Comparison of ENCODE assay signal across 14 cellular contexts in genomic region chr1:202858789-202859414, GRCh38. TPM values are rescaled to one million over a fixed set of nuclear protein-coding genes. Genes with fewer than 3 reads are reported as not detected.
DNase-seq lines count a peak whose midpoint lies in the region; ATAC-seq and TF ChIP-seq lines count a peak whose summit lies in the region.
"Had no signal": no experiment of that assay in that cellular context is flagged by ENCODE, and none has a peak within 500 bp of the region (broad histone marks: within the 10 kb centered on the region; RNA-seq: fewer than 3 reads in every experiment).

No MANE protein-coding gene starts in this region.

- H3K9me3 Mint-ChIP-seq in CD14-positive monocyte: peaks cover 0 to 2% (median 0%) of the 10 kb centered on the region in 7 donors

- H3K36me3 ChIP-seq in Peyer's patch: no peaks in the 10 kb centered on the region
- H3K36me3 ChIP-seq in heart right ventricle: no peaks in the 10 kb centered on the region
- peaks cover 30 to 40% of the 10 kb centered on the region in 2 experiments for H3K36me3 ChIP-seq in trophoblast cell (ENCODE audit: control insufficient read depth in 1 of 2, insufficient read depth in 2 of 2, low read length in 2 of 2)
- no peaks in the 10 kb centered on the region for H3K36me3 ChIP-seq in urinary bladder (ENCODE audit: insufficient read depth)
- H3K36me3 ChIP-seq: adrenal gland had no signal

- H3K23ac ChIP-seq in trophoblast cell (ENCODE audit: low read length): no peak overlapping the region

- ATAC-seq in heart right ventricle (peak in 2 of 8 donors; percentile 3 to 48), HG02759 (IDR thresholded peaks at IDR 0.05; ENCODE audit: unreplicated experiment) (no peak), HG02610 (IDR thresholded peaks at IDR 0.05; ENCODE audit: unreplicated experiment) (no peak)
- ATAC-seq: GM12878 had no signal

- WGBS in heart right ventricle, 2 donors: 74 to 80% methylated on average over 10 of the region's 10 CpGs
- WGBS in trophoblast cell (ENCODE audit: extremely low coverage, insufficient coverage, insufficient read length): no CpG with 5 or more reads among the region's 10 CpGs
- 88% methylated on average over 10 of the region's 10 CpGs for WGBS in urinary bladder

- H3K79me1 ChIP-seq in trophoblast cell (ENCODE audit: low read length): peaks cover 8% of the 10 kb centered on the region

- H3K9ac ChIP-seq in trophoblast cell (ENCODE audit: low read length): no peak overlapping the region

- peaks cover 8% of the 10 kb centered on the region for H3K79me2 ChIP-seq in trophoblast cell (ENCODE audit: control insufficient read depth, insufficient read depth, low read length, poor library complexity)

- DNase-seq in Peyer's patch (no peak), heart right ventricle (peak; percentile 41 to 70), trophoblast cell (no peak), CD14-positive monocyte (ENCODE audit: low spot score) (no peak)
- DNase-seq: activated CD4-positive, alpha-beta T cell treated with anti-CD3 and anti-CD28 coated beads, Interleukin-2, amount 50 U/mL, for 1 hour; activated T-cell treated with anti-CD3 and anti-CD28 coated beads, Interleukin-2, amount 50 U/mL, for 48 hours; central memory CD4-positive, alpha-beta T cell; EL; NCI-H1105 treated with DMSO at 0.1 percent for 48 hours had no signal

- no peak for TF ChIP-seq CTCF in Peyer's patch (IDR thresholded peaks at IDR 0.05)
- TF ChIP-seq CTCF in heart right ventricle (IDR thresholded peaks at IDR 0.05): no peak
- no peak for TF ChIP-seq CTCF in CD14-positive monocyte (IDR thresholded peaks at IDR 0.05)

- H3K27ac ChIP-seq in Peyer's patch: peak overlapping the region in 3 of 4 donors; percentile 14 to 72 (median 56)
- H3K27ac ChIP-seq in heart right ventricle: peak overlapping the region in 8 of 10 donors; percentile 38 to 79 (median 63)
- no peak overlapping the region for H3K27ac ChIP-seq in trophoblast cell (ENCODE audit: low read depth, low read length)
- H3K27ac ChIP-seq in urinary bladder (ENCODE audit: low read depth): peak overlapping the region; percentile 32

- TF ChIP-seq POLR2A in Peyer's patch (IDR thresholded peaks at IDR 0.05): no peak

- H3K18ac ChIP-seq in trophoblast cell (ENCODE audit: low read length): no peak overlapping the region

- no peak overlapping the region for H3K14ac ChIP-seq in trophoblast cell (ENCODE audit: low read length)

- no peak overlapping the region for H4K8ac ChIP-seq in trophoblast cell (ENCODE audit: low read depth, low read length)

- H4K12ac ChIP-seq in trophoblast cell (ENCODE audit: low read depth, low read length): no peak overlapping the region

- no peak overlapping the region for H3K4me2 ChIP-seq in trophoblast cell (ENCODE audit: low read length)

- peaks cover 0 to 3% of the 10 kb centered on the region in 2 donors for H3K36me3 Mint-ChIP-seq in CD14-positive monocyte

- H3K4me1 Mint-ChIP-seq in CD14-positive monocyte: peaks cover 67% of the 10 kb centered on the region

- no peak overlapping the region for H3K4me3 Mint-ChIP-seq in CD14-positive monocyte

- no peak overlapping the region for H2BK5ac ChIP-seq in trophoblast cell (ENCODE audit: low read depth, low read length, poor library complexity)

- peak overlapping the region in 2 of 7 donors; percentile 41 to 46 for H3K27ac Mint-ChIP-seq in CD14-positive monocyte

- H2BK12ac ChIP-seq in trophoblast cell (ENCODE audit: low read length): no peak overlapping the region

- H4K91ac ChIP-seq in trophoblast cell (ENCODE audit: low read depth, low read length): no peak overlapping the region

- H2BK120ac ChIP-seq in trophoblast cell (ENCODE audit: insufficient read depth, low read length, poor library complexity): no peak overlapping the region

- H3K4me1 ChIP-seq in Peyer's patch (peaks cover 0 to 44% (median 3%) of the 10 kb centered on the region in 4 donors), heart right ventricle (peaks cover 4 to 30% (median 15%) of the 10 kb centered on the region in 9 donors), trophoblast cell (ENCODE audit: control insufficient read depth in 1 of 2, insufficient read depth in 2 of 2, low read length in 2 of 2) (peaks cover 8 to 12% of the 10 kb centered on the region in 2 experiments), urinary bladder (ENCODE audit: insufficient read depth) (no peaks in the 10 kb centered on the region)

- H3K27me3 Mint-ChIP-seq in CD14-positive monocyte (ENCODE audit: low read depth in 3 of 3): peaks cover 12 to 19% (median 17%) of the 10 kb centered on the region in 3 donors

- H3K27me3 ChIP-seq in Peyer's patch (no peaks in the 10 kb centered on the region), heart right ventricle (peaks cover 0 to 20% (median 0%) of the 10 kb centered on the region in 7 donors), trophoblast cell (ENCODE audit: insufficient read depth, low read length) (no peaks in the 10 kb centered on the region)
- H3K27me3 ChIP-seq: adrenal gland had no signal

- H3K4me3 ChIP-seq in Peyer's patch (no peak overlapping the region), heart right ventricle (no peak overlapping the region), trophoblast cell (ENCODE audit: low read depth, low read length) (peak overlapping the region; percentile 6), urinary bladder (ENCODE audit: low read depth, low read length) (no peak overlapping the region)
- H3K4me3 ChIP-seq: adrenal gland, GM12878 had no signal

- peak overlapping the region; percentile 1 for H3K4ac ChIP-seq in trophoblast cell (ENCODE audit: low read depth, low read length)

- H3K9me3 ChIP-seq in Peyer's patch (no peaks in the 10 kb centered on the region), heart right ventricle (no peaks in the 10 kb centered on the region), trophoblast cell (ENCODE audit: insufficient read depth, low read depth, low read length) (no peaks in the 10 kb centered on the region)
- H3K9me3 ChIP-seq: adrenal gland had no signal

- H2AFZ ChIP-seq in trophoblast cell (ENCODE audit: insufficient read depth, low read length, poor library complexity): no peak overlapping the region

- intact Hi-C loops in heart right ventricle (cut with DNase I): loop anchor here in 1 of 10 donors (5.0 kb wide), 1 partner anchor 42 kb away; no protein-coding TSS in a partner anchor
- intact Hi-C loops in CD14-positive monocyte (cut with micrococcal nuclease): no loop called here

- no peak overlapping the region for H2AK5ac ChIP-seq in trophoblast cell (ENCODE audit: low read length)

RNA-seq across cellular contexts. Expression of gene RABIF, which starts 30.0 kb away (rescaled TPM):
- total RNA-seq in Peyer's patch (10 to 100 TPM in 1 of 4 donors, 1 to 10 TPM in 3; 5.8 to 13.0 (median 8.0) TPM), heart right ventricle (1 to 10 TPM; 3.2 to 6.0 (median 4.8) TPM), urinary bladder (5.3 TPM)
- polyA plus RNA-seq in heart right ventricle (1 to 10 TPM; 2.0 to 8.1 TPM), urinary bladder (6.7 TPM), CD14-positive monocyte (10 to 100 TPM; 22.8 to 24.6 TPM)
- polyA plus RNA-seq in trophoblast cell (2013): 11.9 and 12.6 TPM in 2 replicates

RNA-seq across cellular contexts. Expression of gene PCAT6, which starts 48.1 kb away (rescaled TPM):
- total RNA-seq in Peyer's patch (not detected), heart right ventricle (1 to 10 TPM in 3 of 10 donors, under 1 TPM in 6, not detected in 1; 0.41 to 1.3 (median 0.81) TPM), urinary bladder (not detected)
- polyA plus RNA-seq in heart right ventricle (1 to 10 TPM in 1 of 2 donors, under 1 TPM in 1; 0.61 to 2.3 TPM), urinary bladder (2.5 TPM), CD14-positive monocyte (not detected)
- 14.6 and 15.7 TPM in 2 replicates for polyA plus RNA-seq in trophoblast cell (2013)

RNA-seq across cellular contexts. Expression of gene KDM5B, which starts 50.7 kb away (rescaled TPM):
- total RNA-seq in Peyer's patch (10 to 100 TPM; 43.8 to 66.8 (median 51.9) TPM), heart right ventricle (10 to 100 TPM; 10.7 to 18.5 (median 15.0) TPM), urinary bladder (189 TPM)
- polyA plus RNA-seq in heart right ventricle (1 to 10 TPM; 4.9 to 7.0 TPM), urinary bladder (16.8 TPM), CD14-positive monocyte (10 to 100 TPM in 1 of 2 donors, 1 to 10 TPM in 1; 3.4 to 10.6 TPM)
- 64.2 and 64.5 TPM in 2 replicates for polyA plus RNA-seq in trophoblast cell (2013)

Comparison
In these comparisons a context has a peak if more than half of its experiments do, and no peak if none do; other contexts are left out.
1. DNase-seq: peak in heart right ventricle (2 of 2); none in Peyer's patch (0 of 3), trophoblast cell (0 of 2) and CD14-positive monocyte (single experiment).